22 cellular contexts compared by ENCODE assay signal in the genomic region with DNA sequence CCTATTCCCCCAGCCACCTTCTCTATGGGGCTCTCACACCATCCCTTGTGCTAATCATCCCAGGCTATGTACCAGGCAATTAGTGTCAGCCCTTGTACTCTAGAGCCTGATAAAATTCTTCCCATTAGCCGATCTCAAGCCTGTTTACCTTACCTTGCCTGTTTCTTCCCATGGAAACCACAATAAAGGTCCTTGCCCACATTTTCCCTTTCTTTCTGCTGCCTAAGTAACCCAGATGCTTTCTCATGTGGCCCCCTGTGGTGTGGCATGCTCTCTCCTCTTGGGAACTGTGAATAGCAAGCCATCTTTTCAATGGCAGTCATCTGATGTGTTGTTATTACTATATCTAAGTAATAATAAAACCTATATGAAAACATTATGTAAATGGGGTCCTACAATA.
"Had no signal": no experiment of that assay in that cellular context is flagged by ENCODE, and none has a peak within 500 bp of the region (broad histone marks: within the 10 kb centered on the region; RNA-seq: fewer than 3 reads in every experiment).

No MANE protein-coding gene starts in this region.

- ATAC-seq: heart left ventricle; lower lobe of right lung; natural killer cell treated with Interleukin-12 subunit alpha and Interleukin-12 subunit beta and Interleukin-15 and Interleukin-18, amount 100 ng/mL, for 72 hours; right lobe of liver; stimulated activated effector memory CD8-positive, alpha-beta T cell treated with anti-CD3 and anti-CD28 coated beads, Interleukin-12 subunit alpha, Interleukin-12 subunit beta, amount 100 ng/mL, for 72 hours; stimulated activated naive CD8-positive, alpha-beta T cell treated with anti-CD3 and anti-CD28 coated beads, Interleukin-15, Interleukin-2, amounts not matched to agents 100 U/mL and 50 U/mL, for 24 hours had no signal

- H3K4me3 Mint-ChIP-seq: immature natural killer cell; memory B cell; natural killer cell treated with Interleukin-12 subunit alpha and Interleukin-12 subunit beta and Interleukin-15 and Interleukin-18, amount 100 ng/mL, for 72 hours; stimulated activated effector memory CD8-positive, alpha-beta T cell treated with anti-CD3 and anti-CD28 coated beads, Interleukin-12 subunit alpha, Interleukin-12 subunit beta, amount 100 ng/mL, for 72 hours; type B pancreatic cell had no signal

- H3K36me3 Mint-ChIP-seq: immature natural killer cell; memory B cell; natural killer cell treated with Interleukin-12 subunit alpha and Interleukin-12 subunit beta and Interleukin-15 and Interleukin-18, amount 100 ng/mL, for 72 hours; stimulated activated effector memory CD8-positive, alpha-beta T cell treated with anti-CD3 and anti-CD28 coated beads, Interleukin-12 subunit alpha, Interleukin-12 subunit beta, amount 100 ng/mL, for 72 hours; type B pancreatic cell had no signal

- H3K27me3 ChIP-seq: heart left ventricle, right lobe of liver, suprapubic skin, thyroid gland had no signal

- H3K9me3 Mint-ChIP-seq: memory B cell; natural killer cell treated with Interleukin-12 subunit alpha and Interleukin-12 subunit beta and Interleukin-15 and Interleukin-18, amount 100 ng/mL, for 72 hours; stimulated activated effector memory CD8-positive, alpha-beta T cell treated with anti-CD3 and anti-CD28 coated beads, Interleukin-12 subunit alpha, Interleukin-12 subunit beta, amount 100 ng/mL, for 72 hours had no signal

- H3K27ac Mint-ChIP-seq: immature natural killer cell; memory B cell; natural killer cell treated with Interleukin-12 subunit alpha and Interleukin-12 subunit beta and Interleukin-15 and Interleukin-18, amount 100 ng/mL, for 72 hours; stimulated activated effector memory CD8-positive, alpha-beta T cell treated with anti-CD3 and anti-CD28 coated beads, Interleukin-12 subunit alpha, Interleukin-12 subunit beta, amount 100 ng/mL, for 72 hours; type B pancreatic cell had no signal

- H3K4me3 ChIP-seq: coronary artery, heart left ventricle, left ventricle myocardium inferior, lower lobe of right lung, prostate gland, right lobe of liver, suprapubic skin, thyroid gland had no signal

- H3K27ac ChIP-seq: coronary artery, heart left ventricle, left ventricle myocardium inferior, lower lobe of right lung, parathyroid adenoma, prostate gland, right lobe of liver, suprapubic skin, thyroid gland had no signal

- H3K4me1 ChIP-seq: heart left ventricle, left ventricle myocardium inferior, lower lobe of right lung, parathyroid adenoma, prostate gland, right lobe of liver, suprapubic skin, thyroid gland had no signal

- H3K4me1 Mint-ChIP-seq: immature natural killer cell; memory B cell; stimulated activated effector memory CD8-positive, alpha-beta T cell treated with anti-CD3 and anti-CD28 coated beads, Interleukin-12 subunit alpha, Interleukin-12 subunit beta, amount 100 ng/mL, for 72 hours had no signal

- H3K9me3 ChIP-seq: heart left ventricle, left ventricle myocardium inferior, lower lobe of right lung, prostate gland, right lobe of liver, suprapubic skin, thyroid gland had no signal

- H3K27me3 Mint-ChIP-seq: memory B cell; natural killer cell treated with Interleukin-12 subunit alpha and Interleukin-12 subunit beta and Interleukin-15 and Interleukin-18, amount 100 ng/mL, for 72 hours; type B pancreatic cell had no signal

- DNase-seq: effector CD4-positive, alpha-beta T cell; heart left ventricle; hippocampal formation; immature natural killer cell; left ventricle myocardium inferior; lower lobe of right lung; midbrain; occipital lobe; retina; right lobe of liver; stimulated activated CD4-positive, alpha-beta T cell treated with anti-CD3 and anti-CD28 coated beads, Interleukin-4, amount 100 ng/mL, for 1 hour; stimulated activated CD8-positive, alpha-beta memory T cell treated with anti-CD3 and anti-CD28 coated beads, Interleukin-4, amount 100 ng/mL, for 48 hours; stimulated activated naive CD8-positive, alpha-beta T cell treated with anti-CD3 and anti-CD28 coated beads, Interleukin-15, Interleukin-2, amounts not matched to agents 100 U/mL and 50 U/mL, for 24 hours; thyroid gland had no signal

- H3K36me3 ChIP-seq: heart left ventricle, left ventricle myocardium inferior, lower lobe of right lung, prostate gland, right lobe of liver, suprapubic skin, thyroid gland had no signal
